ENCODE assay signal across 12 cellular contexts in the genomic region with DNA sequence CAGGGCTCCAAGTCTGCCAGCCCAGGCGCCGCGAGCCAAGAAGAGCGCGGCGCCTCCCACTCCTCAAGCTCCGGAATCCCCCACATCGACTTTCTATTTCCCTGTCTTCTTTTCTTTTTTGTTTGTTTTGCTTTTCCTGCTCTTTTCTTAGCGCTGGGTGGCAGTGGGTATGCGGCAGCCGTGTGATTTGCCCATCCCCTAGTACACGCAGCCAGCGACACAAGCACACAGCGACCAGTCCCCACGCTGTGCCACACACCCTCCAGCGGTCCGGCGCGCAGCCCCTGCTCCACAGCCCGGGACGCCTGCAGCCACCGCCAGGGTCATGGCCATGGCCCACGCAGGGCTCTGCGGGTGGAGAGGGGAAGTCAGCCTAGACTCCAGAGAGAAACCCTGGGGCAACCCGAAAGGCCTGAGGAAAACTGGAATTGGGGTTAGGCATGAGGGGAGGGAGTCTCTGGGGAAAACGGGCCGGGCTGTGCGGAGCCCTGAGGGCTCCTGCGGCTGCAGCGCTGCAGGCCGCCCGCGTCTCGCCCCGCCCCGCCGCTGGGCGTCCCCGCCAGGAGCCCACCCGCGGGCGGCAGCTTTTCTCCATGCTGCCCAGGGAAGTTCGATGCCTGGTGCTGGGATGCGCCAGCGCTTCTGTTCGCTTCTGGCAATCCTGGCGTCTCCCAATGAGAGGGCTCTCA. TPM values are rescaled to one million over a fixed set of nuclear protein-coding genes. Genes with fewer than 3 reads are reported as not detected.
DNase-seq lines count a peak whose midpoint lies in the region; ATAC-seq and TF ChIP-seq lines count a peak whose summit lies in the region.
"Had no signal": no experiment of that assay in that cellular context is flagged by ENCODE, and none has a peak within 500 bp of the region (broad histone marks: within the 10 kb centered on the region; RNA-seq: fewer than 3 reads in every experiment).

No MANE protein-coding gene starts in this region.

- peaks cover 2% of the 10 kb centered on the region for H3K27me3 ChIP-seq in thyroid gland

- no peak overlapping the region for H3K4me3 Mint-ChIP-seq in activated naive CD4-positive, alpha-beta T cell treated with anti-CD3 and anti-CD28 coated beads for 36 hours
- H3K4me3 Mint-ChIP-seq: activated T-cell treated with anti-CD3 and anti-CD28 coated beads, Interleukin-2, amount 50 U/mL, for 72 hours had no signal

- CTCF ChIA-PET in activated naive CD4-positive, alpha-beta T cell treated with anti-CD3 and anti-CD28 coated beads for 36 hours (lab: Charles Lee) = no interaction called here

- no peak for TF ChIP-seq CTCF in epithelial cell of proximal tubule (conservative IDR thresholded peaks at IDR 0.05; ENCODE audit: low read depth, low read length)
- TF ChIP-seq CTCF in thyroid gland (IDR thresholded peaks at IDR 0.05) = no peak

- peaks cover 48% of the 10 kb centered on the region for H3K27me3 Mint-ChIP-seq in activated naive CD4-positive, alpha-beta T cell treated with anti-CD3 and anti-CD28 coated beads for 36 hours (ENCODE audit: low read depth)

- 1 to 2% methylated on average over 37 of the region's 47 CpGs for WGBS in mesodermal cell (ENCODE audit: insufficient coverage in 2 of 2), 2 experiments
- 1 to 3% methylated on average over 31 to 34 of the region's 47 CpGs for WGBS in thyroid gland, 2 donors

- no peaks in the 10 kb centered on the region for H3K4me1 Mint-ChIP-seq in activated naive CD4-positive, alpha-beta T cell treated with anti-CD3 and anti-CD28 coated beads for 36 hours (ENCODE audit: low read depth)

- peak overlapping the region; percentile 11 for H3K4me3 ChIP-seq in epithelial cell of proximal tubule (ENCODE audit: low read depth, low read length)
- H3K4me3 ChIP-seq in mesodermal cell (ENCODE audit: extremely low read depth, insufficient read depth, low read length, poor library complexity, severe bottlenecking) = peak overlapping the region; percentile 18
- H3K4me3 ChIP-seq in thyroid gland (replicated peaks in 1 of 3) = peak overlapping the region; percentile 3 to 25 (median 11)
- H3K4me3 ChIP-seq: A549, SJCRH30 had no signal

- no peak for TF ChIP-seq POLR2A in thyroid gland (IDR thresholded peaks at IDR 0.05)

- H3K27ac ChIP-seq in mesodermal cell (ENCODE audit: low read depth, low read length, severe bottlenecking) = no peak overlapping the region
- no peak overlapping the region for H3K27ac ChIP-seq in thyroid gland
- H3K27ac ChIP-seq: A549, SJCRH30, tibial nerve had no signal

- H3K36me3 Mint-ChIP-seq in activated naive CD4-positive, alpha-beta T cell treated with anti-CD3 and anti-CD28 coated beads for 36 hours (ENCODE audit: low read depth) = no peaks in the 10 kb centered on the region

- no peak overlapping the region for H3K27ac Mint-ChIP-seq in activated naive CD4-positive, alpha-beta T cell treated with anti-CD3 and anti-CD28 coated beads for 36 hours
- H3K27ac Mint-ChIP-seq: activated T-cell treated with anti-CD3 and anti-CD28 coated beads, Interleukin-2, amount 50 U/mL, for 72 hours had no signal

- peaks cover 12% of the 10 kb centered on the region for H3K4me1 ChIP-seq in mesodermal cell (ENCODE audit: control insufficient read depth, insufficient read depth, low read length, poor library complexity, severe bottlenecking)
- H3K4me1 ChIP-seq in thyroid gland = peaks cover 16 to 27% of the 10 kb centered on the region in 2 donors
- H3K4me1 ChIP-seq: A549, SJCRH30 had no signal

- no peak for ATAC-seq in HG02852 (IDR thresholded peaks at IDR 0.05; ENCODE audit: unreplicated experiment)
- ATAC-seq: A549; activated T-cell treated with anti-CD3 and anti-CD28 coated beads, Interleukin-2, amount 50 U/mL, for 72 hours had no signal

- no peaks in the 10 kb centered on the region for H3K9me3 ChIP-seq in mesodermal cell (ENCODE audit: control insufficient read depth, low read length)
- H3K9me3 ChIP-seq in thyroid gland = no peaks in the 10 kb centered on the region
- H3K9me3 ChIP-seq: A549, SJCRH30, tibial nerve had no signal

- no peaks in the 10 kb centered on the region for H3K9me3 Mint-ChIP-seq in activated naive CD4-positive, alpha-beta T cell treated with anti-CD3 and anti-CD28 coated beads for 36 hours
- H3K9me3 Mint-ChIP-seq: activated T-cell treated with anti-CD3 and anti-CD28 coated beads, Interleukin-2, amount 50 U/mL, for 72 hours had no signal

- H3K36me3 ChIP-seq in mesodermal cell (ENCODE audit: control insufficient read depth, insufficient read depth, low read length) = no peaks in the 10 kb centered on the region
- no peaks in the 10 kb centered on the region for H3K36me3 ChIP-seq in thyroid gland
- H3K36me3 ChIP-seq: SJCRH30, tibial nerve had no signal

- DNase-seq in NCI-H1417 (lab: John Stamatoyannopoulos, UW) (peak in 2 of 3 experiments; percentile 68 to 74), NCI-H1417 treated with DMSO at 0.1 percent for 48 hours (lab: John Stamatoyannopoulos, UW) (no peak), epithelial cell of proximal tubule (ENCODE audit: low read depth) (no peak), thyroid gland (peak in 1 of 2 donors; percentile 8), NCI-H446 treated with DMSO at 0.1 percent for 48 hours (lab: John Stamatoyannopoulos, UW) (no peak)
- DNase-seq in activated naive CD4-positive, alpha-beta T cell treated with anti-CD3 and anti-CD28 coated beads for 36 hours = no peak
- DNase-seq: activated T-cell treated with anti-CD3 and anti-CD28 coated beads, Interleukin-2, amount 50 U/mL, for 72 hours; SJCRH30 had no signal

- intact Hi-C loops in thyroid gland (cut with DNase I) = no loop called here
- intact Hi-C loops in activated naive CD4-positive, alpha-beta T cell treated with anti-CD3 and anti-CD28 coated beads for 36 hours (cut with micrococcal nuclease) = no loop called here

RNA-seq across cellular contexts. Expression of a gene that starts 2.5 kb away (rescaled TPM):
- 0.06 TPM in 1 of 2 replicates, not detected in the other for total RNA-seq in epithelial cell of proximal tubule
- 0.48 TPM for polyA plus RNA-seq in mesodermal cell (2013, experiment 1 of 2)
- 0.35 TPM for polyA plus RNA-seq in mesodermal cell (2013, experiment 2 of 2)
- total RNA-seq in thyroid gland = not detected
- total RNA-seq in activated naive CD4-positive, alpha-beta T cell treated with anti-CD3 and anti-CD28 coated beads for 36 hours = not detected
- total RNA-seq: activated T-cell treated with anti-CD3 and anti-CD28 coated beads, Interleukin-2, amount 50 U/mL, for 72 hours; SJCRH30; tibial nerve had no signal
- polyA plus RNA-seq: A549 had no signal

Comparison
In these comparisons a context has a peak if more than half of its experiments do, and no peak if none do; other contexts are left out.
1. DNase-seq: peak in NCI-H1417 (2 of 3); none in NCI-H1417 treated with DMSO at 0.1 percent for 48 hours (single experiment), epithelial cell of proximal tubule (single experiment), NCI-H446 treated with DMSO at 0.1 percent for 48 hours (single experiment) and activated naive CD4-positive, alpha-beta T cell treated with anti-CD3 and anti-CD28 coated beads for 36 hours (single experiment).
2. Peak in every context shown above with its lines, with median percentiles within 50 percentile points of each other: H3K4me3 ChIP-seq.